Comparison of ENCODE assay signal across 1 cellular context in genomic region chr18:50422286-50422898, GRCh38.
TF ChIP-seq lines count a peak whose summit lies in the region.

No MANE protein-coding gene starts in this region.

TF ChIP-seq in SK-N-SH, 30 proteins besides CTCF, POLR2A, EP300 and RAD21 (continued from another document):
- TF ChIP-seq, protein P1, sequence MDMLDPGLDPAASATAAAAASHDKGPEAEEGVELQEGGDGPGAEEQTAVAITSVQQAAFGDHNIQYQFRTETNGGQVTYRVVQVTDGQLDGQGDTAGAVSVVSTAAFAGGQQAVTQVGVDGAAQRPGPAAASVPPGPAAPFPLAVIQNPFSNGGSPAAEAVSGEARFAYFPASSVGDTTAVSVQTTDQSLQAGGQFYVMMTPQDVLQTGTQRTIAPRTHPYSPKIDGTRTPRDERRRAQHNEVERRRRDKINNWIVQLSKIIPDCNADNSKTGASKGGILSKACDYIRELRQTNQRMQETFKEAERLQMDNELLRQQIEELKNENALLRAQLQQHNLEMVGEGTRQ (IDR thresholded peaks at IDR 0.05; ENCODE audit: borderline replicate concordance, low read depth, low read length), result no peak
- TF ChIP-seq MEF2A (IDR thresholded peaks at IDR 0.05; ENCODE audit: borderline replicate concordance, low read depth), result no peak
